ENCODE assay signal across 9 cellular contexts in genomic region chr9:22010881-22011625, GRCh38. TPM values are rescaled to one million over a fixed set of nuclear protein-coding genes. Genes with fewer than 3 reads are reported as not detected.
DNase-seq lines count a peak whose midpoint lies in the region; TF ChIP-seq lines count a peak whose summit lies in the region.
"Had no signal": no experiment of that assay in that cellular context is flagged by ENCODE, and none has a peak within 500 bp of the region (broad histone marks: within the 10 kb centered on the region; RNA-seq: fewer than 3 reads in every experiment).

No MANE protein-coding gene starts in this region.

- H3K4me3 ChIP-seq in HEK293 (ENCODE audit: low read depth, low read length): no peak overlapping the region

- H3K9me3 Mint-ChIP-seq in endothelial cell (ENCODE audit: unreplicated experiment): no peaks in the 10 kb centered on the region
- no peaks in the 10 kb centered on the region for H3K9me3 Mint-ChIP-seq in neural crest cell

- H3K27ac ChIP-seq in HEK293 (ENCODE audit: extremely low read depth, low read depth, low read length): no peak overlapping the region

- in situ Hi-C loops in G401 (cut with HindIII; ENCODE audit: low sequenced_read_pairs): no loop called here

- H3K4me1 Mint-ChIP-seq in endothelial cell (ENCODE audit: unreplicated experiment) (no peaks in the 10 kb centered on the region), neural crest cell (peaks cover 9% of the 10 kb centered on the region)

- DNase-seq in endothelial cell (ENCODE audit: low spot score) (peak; percentile 70), neural crest cell (ENCODE audit: low read depth, low spot score) (peak; percentile 71), RPMI8226 (no peak), G401 (ENCODE audit: low spot score) (no peak), RKO (ENCODE audit: low spot score) (no peak)
- DNase-seq: CD8-positive, alpha-beta memory T cell; NCI-H2081 had no signal

- peaks cover 6 to 16% of the 10 kb centered on the region in 2 experiments; a peak in 2 of 3 replicates for H3K36me3 ChIP-seq in HEK293 (ENCODE audit: control insufficient read depth in 2 of 2, insufficient read depth in 1 of 2, low read length in 2 of 2)

- no peaks in the 10 kb centered on the region for H3K36me3 Mint-ChIP-seq in endothelial cell (ENCODE audit: low read depth, unreplicated experiment)
- no peaks in the 10 kb centered on the region for H3K36me3 Mint-ChIP-seq in neural crest cell (ENCODE audit: low read depth)
- H3K36me3 Mint-ChIP-seq: CD8-positive, alpha-beta memory T cell had no signal

- H3K27ac Mint-ChIP-seq in endothelial cell (ENCODE audit: unreplicated experiment) (no peak overlapping the region), neural crest cell (ENCODE audit: unreplicated experiment) (no peak overlapping the region)

- H3K27me3 Mint-ChIP-seq in endothelial cell (ENCODE audit: unreplicated experiment) (no peaks in the 10 kb centered on the region), neural crest cell (ENCODE audit: low read depth) (peaks cover 71% of the 10 kb centered on the region)

- POLR2A ChIA-PET in HEK293 (lab: Yijun Ruan, JAX): interaction anchor here (0.7 to 0.8 kb wide), 2 partner anchors 15 to 209 kb away, joined by 3 read pairs; partner anchors contain the start of gene MTAP

- peaks cover 3% of the 10 kb centered on the region; the same call in 1 of the 2 replicates for H3K4me1 ChIP-seq in HEK293 (ENCODE audit: control insufficient read depth, insufficient read depth, low read length)

- no peak overlapping the region for H3K4me3 Mint-ChIP-seq in endothelial cell (ENCODE audit: unreplicated experiment)
- H3K4me3 Mint-ChIP-seq in neural crest cell: peak overlapping the region; percentile 67

- CTCF ChIA-PET in HEK293 (lab: Yijun Ruan, JAX): interaction anchor here (0.6 to 6.4 kb wide), 12 partner anchors 7 to 233 kb away, joined by 3 to 75 read pairs (median 4); no protein-coding TSS in a partner anchor

- TF ChIP-seq CTCF in HEK293 (tag by site-specific recombination; IDR thresholded peaks at IDR 0.05) (no peak), endothelial cell (IDR thresholded peaks at IDR 0.05; ENCODE audit: unreplicated experiment) (no peak), neural crest cell (conservative IDR thresholded peaks at IDR 0.05) (no peak)

- no peaks in the 10 kb centered on the region for H3K9me3 ChIP-seq in HEK293 (ENCODE audit: control insufficient read depth, insufficient read depth, low read depth, low read length)

TF ChIP-seq in HEK293, 187 proteins besides CTCF, POLR2A, EP300 and RAD21:
- TF ChIP-seq REST (tag by site-specific recombination; IDR thresholded peaks at IDR 0.05): peak; percentile 91
- TF ChIP-seq MZF1 (tag by site-specific recombination; IDR thresholded peaks at IDR 0.05; ENCODE audit: borderline replicate concordance): no peak
TF ChIP-seq in HEK293: peak in this region for 1.

TF ChIP-seq in PFSK-1, 5 proteins besides CTCF, POLR2A, EP300 and RAD21:
- peak; percentile 92 to 98 for TF ChIP-seq REST (IDR thresholded peaks at IDR 0.05; ENCODE audit: insufficient read depth in 1 of 2, low read depth in 2 of 2, low read length in 2 of 2)
- no peak for TF ChIP-seq POLR2AphosphoS5 (IDR thresholded peaks at IDR 0.05; ENCODE audit: low read depth, low read length)

RNA-seq across cellular contexts. Expression of gene CDKN2B, which starts 1.9 kb away (rescaled TPM):
- polyA plus RNA-seq in PFSK-1 (2012; ENCODE audit: insufficient read length, low read depth): 53.0 TPM
- total RNA-seq in endothelial cell (ENCODE audit: unreplicated experiment) (1.8 TPM), neural crest cell (not detected in 2 replicates)
- total RNA-seq in G401 (2014; rRNA removed; shearing (Covaris generic)): 0.61 and 2.6 TPM in 2 replicates

RNA-seq across cellular contexts. Expression of gene CDKN2B-AS1, which starts 16.5 kb away (rescaled TPM):
- 1.0 TPM for polyA plus RNA-seq in PFSK-1 (2012; ENCODE audit: insufficient read length, low read depth)
- total RNA-seq in endothelial cell (ENCODE audit: unreplicated experiment): 0.36 TPM
- total RNA-seq in neural crest cell: 0.21 TPM in 1 of 2 replicates, not detected in the other
- not detected in 2 replicates for total RNA-seq in G401 (2014; rRNA removed; shearing (Covaris generic))
- polyA plus RNA-seq: CD8-positive, alpha-beta memory T cell had no signal

RNA-seq across cellular contexts. Expression of gene CDKN2A, which starts 16.9 kb away (rescaled TPM):
- 810 TPM for polyA plus RNA-seq in PFSK-1 (2012; ENCODE audit: insufficient read length, low read depth)
- total RNA-seq in endothelial cell (ENCODE audit: unreplicated experiment) (not detected), neural crest cell (0.68 TPM in 1 of 2 replicates, not detected in the other)
- total RNA-seq in G401 (2014; rRNA removed; shearing (Covaris generic)): 8.4 and 14.6 TPM in 2 replicates

Comparison
In these comparisons a context has a peak if more than half of its experiments do, and no peak if none do; other contexts are left out.
1. DNase-seq: peak in endothelial cell (single experiment) and neural crest cell (single experiment); none in RPMI8226 (single experiment), G401 (single experiment) and RKO (single experiment).